9 cellular contexts compared by ENCODE assay signal in the genomic region with DNA sequence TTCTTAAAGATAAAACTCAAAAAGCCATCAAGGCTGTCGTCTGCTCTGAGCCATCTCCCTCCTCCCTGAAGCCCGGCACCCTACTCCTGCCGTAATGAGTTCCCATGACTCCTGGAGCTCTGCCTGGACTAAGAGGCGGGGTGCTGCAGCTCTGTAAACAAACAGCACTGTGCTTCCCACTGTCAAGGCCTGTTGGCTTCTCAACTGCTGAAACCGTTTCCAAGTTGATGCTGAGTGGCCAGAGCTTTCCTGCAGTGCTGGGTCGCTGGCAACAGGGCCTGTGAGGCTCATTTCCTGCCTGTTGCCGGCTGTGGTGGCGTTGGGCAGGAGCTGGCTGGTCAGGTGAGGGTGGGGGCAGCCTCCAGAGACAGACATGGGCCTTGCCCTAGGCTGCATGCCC. TPM values are rescaled to one million over a fixed set of nuclear protein-coding genes. Genes with fewer than 3 reads are reported as not detected.
DNase-seq lines count a peak whose midpoint lies in the region; ATAC-seq and TF ChIP-seq lines count a peak whose summit lies in the region.
"Had no signal": no experiment of that assay in that cellular context is flagged by ENCODE, and none has a peak within 500 bp of the region (broad histone marks: within the 10 kb centered on the region; RNA-seq: fewer than 3 reads in every experiment).

No MANE protein-coding gene starts in this region.

- no peaks in the 10 kb centered on the region for H3K9me3 Mint-ChIP-seq in activated T-helper 17 cell treated with anti-CD3 and anti-CD28 coated beads, Interleukin-2, amount 50 U/mL, for 72 hours
- no peaks in the 10 kb centered on the region for H3K9me3 Mint-ChIP-seq in stimulated activated effector memory CD8-positive, alpha-beta T cell treated with anti-CD3 and anti-CD28 coated beads, Interleukin-12 subunit alpha, Interleukin-12 subunit beta, amount 100 ng/mL, for 72 hours
- H3K9me3 Mint-ChIP-seq: IgD-negative memory B cell had no signal

- 0% methylated on average over 7 of the region's 8 CpGs; no CpG with 5 or more reads in 1 of the 2 experiments for WGBS in IMR-90 (ENCODE audit: extremely low coverage in 2 of 2, insufficient read length in 1 of 2), 2 experiments

- H2AK5ac ChIP-seq in IMR-90 (ENCODE audit: low read depth, low read length): peak overlapping the region; percentile 3; the same call in 1 of the 2 replicates

- H4K8ac ChIP-seq in IMR-90 (ENCODE audit: low read depth in 2 of 2, low read length in 2 of 2): 0 out of 4 replicates have a peak overlapping the region, but pooled peaks of 1 of the 2 experiments have one; percentile 20

- H3K9me1 ChIP-seq in IMR-90 (ENCODE audit: insufficient read depth, low read length): peaks cover 31% of the 10 kb centered on the region

- peak overlapping the region; percentile 6 for H2AK9ac ChIP-seq in IMR-90 (replicated peaks; ENCODE audit: low read depth, low read length, poor library complexity)

- H3K27ac ChIP-seq in IMR-90 (ENCODE audit: insufficient read depth, low read length) (peak overlapping the region; percentile 72; the same call in 1 of the 2 replicates), right atrium auricular region (peak overlapping the region; percentile 81 to 90)

- POLR2A ChIA-PET in IMR-90 (lab: Charles Lee; ENCODE audit: unreplicated experiment): interaction anchor here (0.5 to 1.0 kb wide), 2 partner anchors 11 to 251 kb away, joined by 3 read pairs; no protein-coding TSS in a partner anchor

- dilution Hi-C loops in IMR-90 (cut with HindIII; ENCODE audit: low sequenced_read_pairs, unreplicated experiment): no loop called here

- DNase-seq in IMR-90: peak; percentile 97
- DNase-seq in right atrium auricular region (ENCODE audit: low spot score): peak; percentile 88
- no peak for DNase-seq in stimulated activated effector memory CD8-positive, alpha-beta T cell treated with anti-CD3 and anti-CD28 coated beads, Interleukin-12 subunit alpha, Interleukin-12 subunit beta, amount 100 ng/mL, for 72 hours (ENCODE audit: low spot score in 2 of 2)
- DNase-seq in glomerular visceral epithelial cell (ENCODE audit: extremely low spot score): no peak
- no peak for DNase-seq in activated T-cell treated with anti-CD3 and anti-CD28 coated beads, Interleukin-2, amount 50 U/mL, for 1 hour

- H3K4me1 ChIP-seq in IMR-90 (ENCODE audit: control insufficient read depth, insufficient read depth, low read length) (peaks cover 38% of the 10 kb centered on the region), right atrium auricular region (peaks cover 0 to 82% of the 10 kb centered on the region in 2 donors)

- H3K27me3 Mint-ChIP-seq in activated T-helper 17 cell treated with anti-CD3 and anti-CD28 coated beads, Interleukin-2, amount 50 U/mL, for 72 hours: no peaks in the 10 kb centered on the region
- H3K27me3 Mint-ChIP-seq: IgD-negative memory B cell had no signal

- H3K27me3 ChIP-seq in IMR-90 (ENCODE audit: control insufficient read depth, insufficient read depth, low read length) (no peaks in the 10 kb centered on the region), right atrium auricular region (no peaks in the 10 kb centered on the region)

- H3K9ac ChIP-seq in IMR-90 (ENCODE audit: low read depth, low read length): peak overlapping the region; percentile 5; the same call in 1 of the 2 replicates

- H3K36me3 ChIP-seq in IMR-90 (ENCODE audit: control insufficient read depth, insufficient read depth, low read length) (peaks cover 29% of the 10 kb centered on the region), right atrium auricular region (peaks cover 17% of the 10 kb centered on the region)

- H3K27ac Mint-ChIP-seq in activated T-helper 17 cell treated with anti-CD3 and anti-CD28 coated beads, Interleukin-2, amount 50 U/mL, for 72 hours: peak overlapping the region; percentile 17
- H3K27ac Mint-ChIP-seq in stimulated activated effector memory CD8-positive, alpha-beta T cell treated with anti-CD3 and anti-CD28 coated beads, Interleukin-12 subunit alpha, Interleukin-12 subunit beta, amount 100 ng/mL, for 72 hours: peak overlapping the region; percentile 24

- H3K79me1 ChIP-seq in IMR-90 (ENCODE audit: low read depth in 1 of 2, low read length in 2 of 2): peaks cover 13 to 93% of the 10 kb centered on the region in 2 experiments

- peak overlapping the region; percentile 49; the same call in 1 of the 2 replicates for H3K14ac ChIP-seq in IMR-90 (replicated peaks; ENCODE audit: low read depth, low read length)

- 0 out of 2 replicates have a peak overlapping the region, but pooled peaks have one; percentile 10 for H2BK20ac ChIP-seq in IMR-90 (ENCODE audit: low read depth, low read length)

- H3K9me3 ChIP-seq in IMR-90 (ENCODE audit: control insufficient read depth, insufficient read depth, low read length) (no peaks in the 10 kb centered on the region), right atrium auricular region (no peaks in the 10 kb centered on the region)

- no peak; the same call in 1 of the 2 replicates for TF ChIP-seq POLR2A in IMR-90 (IDR thresholded peaks at IDR 0.05; ENCODE audit: low read depth, low read length)

- H4K20me1 ChIP-seq in IMR-90 (ENCODE audit: insufficient read depth, low read length): peaks cover 92% of the 10 kb centered on the region

- no peak for TF ChIP-seq RAD21 in IMR-90 (IDR thresholded peaks at IDR 0.05; ENCODE audit: low read length)

- H3K4me3 Mint-ChIP-seq in activated T-helper 17 cell treated with anti-CD3 and anti-CD28 coated beads, Interleukin-2, amount 50 U/mL, for 72 hours: no peak overlapping the region
- H3K4me3 Mint-ChIP-seq in stimulated activated effector memory CD8-positive, alpha-beta T cell treated with anti-CD3 and anti-CD28 coated beads, Interleukin-12 subunit alpha, Interleukin-12 subunit beta, amount 100 ng/mL, for 72 hours: no peak overlapping the region
- H3K4me3 Mint-ChIP-seq: IgD-negative memory B cell had no signal

- H2AFZ ChIP-seq in IMR-90 (replicated peaks; ENCODE audit: low read length, poor library complexity): peak overlapping the region; percentile 67

- no peak overlapping the region for H3K56ac ChIP-seq in IMR-90 (ENCODE audit: extremely low read depth, insufficient read depth, low read length)

- no peak overlapping the region; the same call in 1 of the 2 replicates for H3K18ac ChIP-seq in IMR-90 (ENCODE audit: low read depth, low read length)

- peak overlapping the region; percentile 65 for H2BK5ac ChIP-seq in IMR-90 (ENCODE audit: low read depth, low read length, poor library complexity, severe bottlenecking)

- peak overlapping the region; percentile 58; the same call in 1 of the 2 replicates for H2BK120ac ChIP-seq in IMR-90 (ENCODE audit: low read depth, low read length)

- H3K4ac ChIP-seq in IMR-90 (ENCODE audit: low read depth, low read length): peak overlapping the region; percentile 64

- H3K36me3 Mint-ChIP-seq in activated T-helper 17 cell treated with anti-CD3 and anti-CD28 coated beads, Interleukin-2, amount 50 U/mL, for 72 hours (ENCODE audit: low read depth): peaks cover 39% of the 10 kb centered on the region
- peaks cover 82% of the 10 kb centered on the region for H3K36me3 Mint-ChIP-seq in stimulated activated effector memory CD8-positive, alpha-beta T cell treated with anti-CD3 and anti-CD28 coated beads, Interleukin-12 subunit alpha, Interleukin-12 subunit beta, amount 100 ng/mL, for 72 hours

- CTCF ChIA-PET in IMR-90 (lab: Yijun Ruan, JAX): interaction anchor here (0.6 to 4.1 kb wide), 4 partner anchors 12 to 175 kb away, joined by 3 to 21 read pairs (median 4); no protein-coding TSS in a partner anchor

- no TSS peak for BruUV-seq in IMR-90 (replicated peaks; lab: Mats Ljungman, UMichigan)

- H4K91ac ChIP-seq in IMR-90 (ENCODE audit: insufficient read depth, low read depth, low read length): no peak overlapping the region

- ATAC-seq in IMR-90 (ENCODE audit: low read depth) (peak; percentile 65), GM21576 (IDR thresholded peaks at IDR 0.05; ENCODE audit: unreplicated experiment) (no peak), HG03139 (IDR thresholded peaks at IDR 0.05; ENCODE audit: unreplicated experiment) (no peak)
- no peak for ATAC-seq in activated T-helper 17 cell treated with anti-CD3 and anti-CD28 coated beads, Interleukin-2, amount 50 U/mL, for 72 hours (replicated peaks)
- ATAC-seq in stimulated activated effector memory CD8-positive, alpha-beta T cell treated with anti-CD3 and anti-CD28 coated beads, Interleukin-12 subunit alpha, Interleukin-12 subunit beta, amount 100 ng/mL, for 72 hours: no peak

- intact Hi-C loops in IMR-90 (cut with micrococcal nuclease): loop anchor here (5.0 kb wide), 1 partner anchor 108 kb away; the partner anchor contains the start of gene UBA52

- peak overlapping the region; percentile 76; the same call in 1 of the 2 replicates for H3K23ac ChIP-seq in IMR-90 (ENCODE audit: low read depth, low read length)

- peaks cover 19% of the 10 kb centered on the region for H3K4me1 Mint-ChIP-seq in activated T-helper 17 cell treated with anti-CD3 and anti-CD28 coated beads, Interleukin-2, amount 50 U/mL, for 72 hours
- H3K4me1 Mint-ChIP-seq in stimulated activated effector memory CD8-positive, alpha-beta T cell treated with anti-CD3 and anti-CD28 coated beads, Interleukin-12 subunit alpha, Interleukin-12 subunit beta, amount 100 ng/mL, for 72 hours: peaks cover 47% of the 10 kb centered on the region

- H3K4me3 ChIP-seq in IMR-90 (ENCODE audit: insufficient read depth, low read depth, low read length) (no peak overlapping the region), right atrium auricular region (no peak overlapping the region)

- H3K4me2 ChIP-seq in IMR-90 (ENCODE audit: low read depth, low read length): no peak overlapping the region; the same call in 1 of the 2 replicates

- H4K5ac ChIP-seq in IMR-90 (ENCODE audit: low read depth, low read length): no peak overlapping the region

- no peak overlapping the region for H2BK15ac ChIP-seq in IMR-90 (ENCODE audit: low read depth, low read length)

- TF ChIP-seq CTCF in IMR-90 (conservative IDR thresholded peaks at IDR 0.05; ENCODE audit: low read depth, low read length) (no peak), right atrium auricular region (IDR thresholded peaks at IDR 0.05) (no peak)

- in situ Hi-C loops in IMR-90 (cut with MboI; ENCODE audit: low sequenced_read_pairs): no loop called here

RNA-seq across cellular contexts. Expression of gene ISYNA1, which starts 26.7 kb away (rescaled TPM):
- total RNA-seq in IMR-90 (2012; rRNA removed) (3.4 and 3.9 TPM in 2 replicates), right atrium auricular region (10 to 100 TPM; 24.1 to 49.4 TPM)
- 24.7 and 29.4 TPM in 2 replicates for polyA plus RNA-seq in IMR-90 (2012; rRNA removed)
- polyA plus RNA-seq in IMR-90 (2012; cell fraction: cytosol; rRNA removed): 12.2 and 29.5 TPM in 2 replicates
- 118 and 248 TPM in 2 replicates for polyA plus RNA-seq in IMR-90 (2012; cell fraction: nucleus; rRNA removed; ENCODE audit: low replicate concordance)
- total RNA-seq in activated T-helper 17 cell treated with anti-CD3 and anti-CD28 coated beads, Interleukin-2, amount 50 U/mL, for 72 hours: 10 to 100 TPM; 15.9 to 22.0 TPM

RNA-seq across cellular contexts. Expression of gene SSBP4, which starts 45.4 kb away (rescaled TPM):
- total RNA-seq in IMR-90 (2012; rRNA removed): 13.3 and 14.9 TPM in 2 replicates
- polyA plus RNA-seq in IMR-90 (2012; rRNA removed): 39.7 and 48.1 TPM in 2 replicates
- polyA plus RNA-seq in IMR-90 (2012; cell fraction: cytosol; rRNA removed): 36.0 and 75.3 TPM in 2 replicates
- 110 and 323 TPM in 2 replicates for polyA plus RNA-seq in IMR-90 (2012; cell fraction: nucleus; rRNA removed; ENCODE audit: low replicate concordance)
- 100 to 1,000 TPM in 1 of 2 donors, 10 to 100 TPM in 1; 73.8 to 169 TPM for total RNA-seq in activated T-helper 17 cell treated with anti-CD3 and anti-CD28 coated beads, Interleukin-2, amount 50 U/mL, for 72 hours
- 10 to 100 TPM; 31.7 to 59.5 TPM for total RNA-seq in right atrium auricular region

RNA-seq across cellular contexts. Expression of gene ELL, which starts 57.2 kb away (rescaled TPM):
- total RNA-seq in IMR-90 (2012; rRNA removed) (6.3 and 6.7 TPM in 2 replicates), right atrium auricular region (10 to 100 TPM; 12.4 to 17.5 TPM)
- polyA plus RNA-seq in IMR-90 (2012; rRNA removed): 13.1 and 15.0 TPM in 2 replicates
- polyA plus RNA-seq in IMR-90 (2012; cell fraction: cytosol; rRNA removed): 6.3 and 15.8 TPM in 2 replicates
- polyA plus RNA-seq in IMR-90 (2012; cell fraction: nucleus; rRNA removed; ENCODE audit: low replicate concordance): 23.8 and 42.6 TPM in 2 replicates
- total RNA-seq in activated T-helper 17 cell treated with anti-CD3 and anti-CD28 coated beads, Interleukin-2, amount 50 U/mL, for 72 hours: 10 to 100 TPM; 23.7 to 41.8 TPM

Comparison
In these comparisons a context has a peak if more than half of its experiments do, and no peak if none do; other contexts are left out.
1. DNase-seq: peak in IMR-90 (single experiment) and right atrium auricular region (single experiment); none in stimulated activated effector memory CD8-positive, alpha-beta T cell treated with anti-CD3 and anti-CD28 coated beads, Interleukin-12 subunit alpha, Interleukin-12 subunit beta, amount 100 ng/mL, for 72 hours (0 of 2), glomerular visceral epithelial cell (single experiment) and activated T-cell treated with anti-CD3 and anti-CD28 coated beads, Interleukin-2, amount 50 U/mL, for 1 hour (single experiment).